In genomic region chr1:91166106-91166712, GRCh38 we compare ENCODE assay signal across 9 cellular contexts.
A peak's percentile ranks its signal among the peaks of the same experiment; 100 is the strongest.
DNase-seq lines count a peak whose midpoint lies in the region; ATAC-seq, FAIRE-seq and TF ChIP-seq lines count a peak whose summit lies in the region.
"Had no signal": no experiment of that assay in that cellular context is flagged by ENCODE, and none has a peak within 500 bp of the region (broad histone marks: within the 10 kb centered on the region; RNA-seq: fewer than 3 reads in every experiment).

No MANE protein-coding gene starts in this region.

- intact Hi-C loops in K562 (cut with micrococcal nuclease), result loop anchor here (1.0 to 10.0 kb wide), 8 partner anchors 112 to 1121 kb away; partner anchors contain the start of gene CDC7

- no peaks in the 10 kb centered on the region for H3K4me1 ChIP-seq in Karpas-422 (ENCODE audit: low read length)
- no peaks in the 10 kb centered on the region for H3K4me1 ChIP-seq in K562 (replicated peaks in 1 of 2; ENCODE audit: control insufficient read depth in 2 of 2, insufficient read depth in 2 of 2, low read length in 2 of 2)

- TF ChIP-seq CTCF in K562 (IDR thresholded peaks at IDR 0.05 in 2 of 3, conservative IDR thresholded peaks at IDR 0.05 in 1 of 3; ENCODE audit: insufficient read depth in 2 of 3, low read depth in 1 of 3, low read length in 3 of 3), result peak; percentile 80 to 97 (median 95)

- POLR2A ChIA-PET in K562 (lab: Yijun Ruan, JAX), result interaction anchor here (0.6 to 1.4 kb wide), 5 partner anchors 8 to 1474 kb away, joined by 3 read pairs; no protein-coding TSS in a partner anchor

- CTCF ChIA-PET in K562 (lab: Yijun Ruan, JAX; ENCODE audit: low intra/inter-chr PET ratio), result interaction anchor here (0.5 to 2.6 kb wide), 9 partner anchors 112 to 1457 kb away, joined by 3 to 29 read pairs (median 3); no protein-coding TSS in a partner anchor

- no peaks in the 10 kb centered on the region for H3K9me2 ChIP-seq in Karpas-422 (replicated peaks; ENCODE audit: insufficient read depth, low read length)

- in situ Hi-C loops in K562 (cut with MboI), result loop anchor here (5.0 to 25.0 kb wide), 3 partner anchors 111 to 771 kb away; partner anchors contain the start of gene BRDT

- H2AFZ ChIP-seq in Karpas-422 (ENCODE audit: low read length) (no peak overlapping the region), K562 (ENCODE audit: low read depth, low read length) (no peak overlapping the region)

- H3K4me3 ChIP-seq in Karpas-422 (ENCODE audit: low read length) (no peak overlapping the region), K562 (no peak overlapping the region)
- H3K4me3 ChIP-seq: skin epidermis had no signal

- no TSS peak for BruUV-seq in K562 (replicated peaks; lab: Mats Ljungman, UMichigan)

- H4K20me1 ChIP-seq in Karpas-422 (ENCODE audit: insufficient read depth, low read depth, low read length) (no peaks in the 10 kb centered on the region), K562 (replicated peaks; ENCODE audit: control insufficient read depth, insufficient read depth, low read length) (no peaks in the 10 kb centered on the region)

- H3K9me3 ChIP-seq in Karpas-422 (ENCODE audit: low read length) (no peaks in the 10 kb centered on the region), K562 (replicated peaks; ENCODE audit: control insufficient read depth, insufficient read depth, low read depth, low read length) (no peaks in the 10 kb centered on the region)

- H3K4me2 ChIP-seq in Karpas-422 (ENCODE audit: low read depth, low read length, poor library complexity, severe bottlenecking) (no peak overlapping the region), K562 (ENCODE audit: insufficient read depth, low read length) (no peak overlapping the region)

- ATAC-seq in GM18868 (IDR thresholded peaks at IDR 0.05; ENCODE audit: unreplicated experiment) (peak; percentile 54), K562 (peak; percentile 92)

- no peak for TF ChIP-seq POLR2A in K562 (conservative IDR thresholded peaks at IDR 0.05)

- DNase-seq in CD1c-positive myeloid dendritic cell (ENCODE audit: extremely low spot score) (peak; percentile 51), Karpas-422 (peak; percentile 75), RCC 7860 (ENCODE audit: low spot score) (peak; percentile 34), K562 (ENCODE audit: extremely low read depth in 1 of 4, low spot score in 3 of 4) (peak; percentile 52 to 72 (median 69)), iPS-NIHi11 (ENCODE audit: low spot score) (peak; percentile 76), NCI-H128 (lab: John Stamatoyannopoulos, UW; ENCODE audit: unreplicated experiment) (no peak)
- DNase-seq in stimulated activated CD4-positive, alpha-beta T cell treated with anti-CD3 and anti-CD28 coated beads, Interleukin-2, amount 100 ng/mL, for 24 hours, result peak; percentile 35 to 41

- no peak overlapping the region for H3K27ac ChIP-seq in Karpas-422 (ENCODE audit: low read length)
- no peak overlapping the region for H3K27ac ChIP-seq in K562 (ENCODE audit: extremely low read depth, low read depth, low read length)
- H3K27ac ChIP-seq: skin epidermis had no signal

- WGBS in K562 (ENCODE audit: insufficient coverage, low coverage, missing lambda C conversion rate), result 0% methylated on average over 6 of the region's 6 CpGs

- H3K36me3 ChIP-seq in Karpas-422 (ENCODE audit: insufficient read depth, low read length) (no peaks in the 10 kb centered on the region), K562 (ENCODE audit: control insufficient read depth, insufficient read depth, low read length) (no peaks in the 10 kb centered on the region)

- TF ChIP-seq EP300 in K562 (IDR thresholded peaks at IDR 0.05; ENCODE audit: low read length), result no peak

- FAIRE-seq in RCC 7860 (lab: Jason Lieb, UNC) (peak; percentile 57), K562 (lab: Jason Lieb, UNC) (peak; percentile 92)

- H3K27me3 ChIP-seq in Karpas-422 (ENCODE audit: low read length) (no peaks in the 10 kb centered on the region), K562 (ENCODE audit: control insufficient read depth in 2 of 2, insufficient read depth in 2 of 2, low read length in 2 of 2) (peaks cover 2 to 39% of the 10 kb centered on the region in 2 experiments; a peak in 4 of 5 replicates)

- no peaks in the 10 kb centered on the region for H3K79me2 ChIP-seq in Karpas-422 (ENCODE audit: low read length)
- H3K79me2 ChIP-seq in K562 (ENCODE audit: control insufficient read depth, insufficient read depth, low read length), result no peaks in the 10 kb centered on the region

- peak; percentile 87 to 90 for TF ChIP-seq RAD21 in K562 (CRISPR knock-in tag; conservative IDR thresholded peaks at IDR 0.05 in 1 of 2, IDR thresholded peaks at IDR 0.05 in 1 of 2)

- no peaks in the 10 kb centered on the region for H3K9me1 ChIP-seq in K562 (ENCODE audit: control insufficient read depth, insufficient read depth, low read length)

- H3K9ac ChIP-seq in Karpas-422 (ENCODE audit: low read length), result no peak overlapping the region
- H3K9ac ChIP-seq in K562 (ENCODE audit: insufficient read depth in 1 of 2, low read depth in 2 of 2, low read length in 2 of 2), result no peak overlapping the region

TF ChIP-seq in K562, 482 proteins besides CTCF, POLR2A, EP300 and RAD21:
- TF ChIP-seq ZBTB9 (CRISPR knock-in tag; IDR thresholded peaks at IDR 0.05), result no peak
- TF ChIP-seq STAG1 (CRISPR knock-in tag; IDR thresholded peaks at IDR 0.05; ENCODE audit: borderline replicate concordance), result peak; percentile 74; the same call in 1 of the 2 replicates
- peak; percentile 82 for TF ChIP-seq SMC3 (conservative IDR thresholded peaks at IDR 0.05; ENCODE audit: insufficient read depth, low read depth, low read length)
- TF ChIP-seq KLF16 (IDR thresholded peaks at IDR 0.05), result peak; percentile 45; the same call in 1 of the 2 replicates
- TF ChIP-seq ZNF518B (CRISPR knock-in tag; IDR thresholded peaks at IDR 0.05), result no peak
- TF ChIP-seq DEAF1 (CRISPR knock-in tag; IDR thresholded peaks at IDR 0.05), result peak; percentile 93
- TF ChIP-seq JUND (IDR thresholded peaks at IDR 0.05; ENCODE audit: borderline replicate concordance, low read depth, low read length), result peak; percentile 8; the same call in 1 of the 2 replicates
- TF ChIP-seq JUND (tag; IDR thresholded peaks at IDR 0.05; ENCODE audit: borderline replicate concordance, low read depth, low read length), result no peak
- TF ChIP-seq ARID2 (IDR thresholded peaks at IDR 0.05), result 0 out of 2 replicates have a peak, but pooled peaks have one; percentile 17
